3 cellular contexts compared by ENCODE assay signal in the genomic region with DNA sequence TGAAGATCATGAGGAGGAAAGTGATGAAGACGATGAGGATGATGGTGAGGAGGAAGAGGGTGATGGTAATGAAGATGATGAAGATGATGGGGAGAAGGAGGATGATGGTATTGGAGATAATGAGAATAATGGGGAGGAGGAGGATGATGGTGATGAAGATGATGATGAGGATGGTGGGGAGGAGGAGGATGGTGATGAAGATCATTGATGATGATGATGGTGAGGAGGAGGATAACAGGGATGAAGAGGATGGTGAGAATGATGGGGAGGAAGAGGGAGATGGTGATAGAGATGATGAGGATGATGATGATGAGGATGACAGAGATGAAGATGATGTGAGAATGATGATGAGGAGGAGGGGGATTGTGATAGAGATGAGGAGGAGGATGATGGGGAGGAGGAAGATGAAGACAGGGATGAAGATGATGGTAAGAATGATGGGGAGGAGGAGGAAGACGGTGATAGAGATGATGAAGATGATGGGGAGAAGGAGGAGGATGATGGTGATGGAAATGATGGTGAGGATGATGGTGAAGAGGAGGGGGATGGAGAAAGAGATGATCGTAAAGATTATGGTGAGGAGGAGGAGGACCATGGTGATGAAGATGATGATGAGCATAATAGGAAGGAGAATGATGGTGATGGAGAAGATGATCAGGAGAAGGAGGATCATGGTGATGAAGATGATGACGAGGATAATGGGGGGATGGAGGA.
TF ChIP-seq lines count a peak whose summit lies in the region.

No MANE protein-coding gene starts in this region.

TF ChIP-seq in HepG2, 621 proteins besides CTCF, POLR2A, EP300 and RAD21:
- 0 out of 2 replicates have a peak, but pooled peaks have one; percentile 8 for TF ChIP-seq LCORL (IDR thresholded peaks at IDR 0.05)
- no peak for TF ChIP-seq LCORL (CRISPR knock-in tag; IDR thresholded peaks at IDR 0.05)
- peak; percentile 82 for TF ChIP-seq CREB1 (IDR thresholded peaks at IDR 0.05)
- no peak for TF ChIP-seq CREB1 (CRISPR knock-in tag; IDR thresholded peaks at IDR 0.05)
- TF ChIP-seq HOXA3 (CRISPR knock-in tag; IDR thresholded peaks at IDR 0.05): no peak
- no peak for TF ChIP-seq DR1 (CRISPR knock-in tag; IDR thresholded peaks at IDR 0.05)
- peak; percentile 51; the same call in 1 of the 2 replicates for TF ChIP-seq FOXA1 (IDR thresholded peaks at IDR 0.05)
- TF ChIP-seq FOXA1 (CRISPR knock-in tag; IDR thresholded peaks at IDR 0.05): no peak
TF ChIP-seq in HepG2: peak in this region for 3.

TF ChIP-seq in IMR-90, 13 proteins besides CTCF, POLR2A, EP300 and RAD21:
- TF ChIP-seq RCOR1 (IDR thresholded peaks at IDR 0.05; ENCODE audit: insufficient replicate concordance, low read length) (no peak), NFE2L2 (IDR thresholded peaks at IDR 0.05; ENCODE audit: low read depth, low read length) (no peak), MAZ (IDR thresholded peaks at IDR 0.05; ENCODE audit: borderline replicate concordance, low read depth, low read length) (no peak), SMC3 (IDR thresholded peaks at IDR 0.05; ENCODE audit: low read depth, low read length) (no peak), MXI1 (IDR thresholded peaks at IDR 0.05; ENCODE audit: borderline replicate concordance, low read depth, low read length) (no peak)
- TF ChIP-seq, protein P1, sequence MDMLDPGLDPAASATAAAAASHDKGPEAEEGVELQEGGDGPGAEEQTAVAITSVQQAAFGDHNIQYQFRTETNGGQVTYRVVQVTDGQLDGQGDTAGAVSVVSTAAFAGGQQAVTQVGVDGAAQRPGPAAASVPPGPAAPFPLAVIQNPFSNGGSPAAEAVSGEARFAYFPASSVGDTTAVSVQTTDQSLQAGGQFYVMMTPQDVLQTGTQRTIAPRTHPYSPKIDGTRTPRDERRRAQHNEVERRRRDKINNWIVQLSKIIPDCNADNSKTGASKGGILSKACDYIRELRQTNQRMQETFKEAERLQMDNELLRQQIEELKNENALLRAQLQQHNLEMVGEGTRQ (IDR thresholded peaks at IDR 0.05; ENCODE audit: low read depth, low read length): no peak
- TF ChIP-seq, protein P2, sequence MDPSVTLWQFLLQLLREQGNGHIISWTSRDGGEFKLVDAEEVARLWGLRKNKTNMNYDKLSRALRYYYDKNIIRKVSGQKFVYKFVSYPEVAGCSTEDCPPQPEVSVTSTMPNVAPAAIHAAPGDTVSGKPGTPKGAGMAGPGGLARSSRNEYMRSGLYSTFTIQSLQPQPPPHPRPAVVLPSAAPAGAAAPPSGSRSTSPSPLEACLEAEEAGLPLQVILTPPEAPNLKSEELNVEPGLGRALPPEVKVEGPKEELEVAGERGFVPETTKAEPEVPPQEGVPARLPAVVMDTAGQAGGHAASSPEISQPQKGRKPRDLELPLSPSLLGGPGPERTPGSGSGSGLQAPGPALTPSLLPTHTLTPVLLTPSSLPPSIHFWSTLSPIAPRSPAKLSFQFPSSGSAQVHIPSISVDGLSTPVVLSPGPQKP (IDR thresholded peaks at IDR 0.05; ENCODE audit: borderline replicate concordance, low read depth, low read length): no peak
TF ChIP-seq in IMR-90: peak in this region for 0.

TF ChIP-seq in K562, 482 proteins besides CTCF, POLR2A, EP300 and RAD21:
- no peak for TF ChIP-seq GTF2E2 (tag; IDR thresholded peaks at IDR 0.05)
- no peak for TF ChIP-seq STAT5A (IDR thresholded peaks at IDR 0.05; ENCODE audit: borderline replicate concordance, low read length)
- peak in 1 of 2 experiments; percentile 52; a peak in 2 of 4 replicates for TF ChIP-seq HDAC1 (IDR thresholded peaks at IDR 0.05)
- TF ChIP-seq, protein P3, sequence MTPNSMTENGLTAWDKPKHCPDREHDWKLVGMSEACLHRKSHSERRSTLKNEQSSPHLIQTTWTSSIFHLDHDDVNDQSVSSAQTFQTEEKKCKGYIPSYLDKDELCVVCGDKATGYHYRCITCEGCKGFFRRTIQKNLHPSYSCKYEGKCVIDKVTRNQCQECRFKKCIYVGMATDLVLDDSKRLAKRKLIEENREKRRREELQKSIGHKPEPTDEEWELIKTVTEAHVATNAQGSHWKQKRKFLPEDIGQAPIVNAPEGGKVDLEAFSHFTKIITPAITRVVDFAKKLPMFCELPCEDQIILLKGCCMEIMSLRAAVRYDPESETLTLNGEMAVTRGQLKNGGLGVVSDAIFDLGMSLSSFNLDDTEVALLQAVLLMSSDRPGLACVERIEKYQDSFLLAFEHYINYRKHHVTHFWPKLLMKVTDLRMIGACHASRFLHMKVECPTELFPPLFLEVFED (CRISPR knock-in tag; conservative IDR thresholded peaks at IDR 0.05): peak; percentile 55; the same call in 1 of the 2 replicates
- TF ChIP-seq GABPB1 (CRISPR knock-in tag; IDR thresholded peaks at IDR 0.05): no peak
- 0 out of 2 replicates have a peak, but pooled peaks have one; percentile 26 for TF ChIP-seq ELF4 (CRISPR knock-in tag; IDR thresholded peaks at IDR 0.05)
- TF ChIP-seq SNIP1 (IDR thresholded peaks at IDR 0.05; ENCODE audit: low read depth): no peak
- TF ChIP-seq CTBP1 (IDR thresholded peaks at IDR 0.05; ENCODE audit: borderline replicate concordance): peak; percentile 19; the same call in 1 of the 2 replicates
- no peak for TF ChIP-seq GATAD2A (IDR thresholded peaks at IDR 0.05)
- TF ChIP-seq, protein P4, sequence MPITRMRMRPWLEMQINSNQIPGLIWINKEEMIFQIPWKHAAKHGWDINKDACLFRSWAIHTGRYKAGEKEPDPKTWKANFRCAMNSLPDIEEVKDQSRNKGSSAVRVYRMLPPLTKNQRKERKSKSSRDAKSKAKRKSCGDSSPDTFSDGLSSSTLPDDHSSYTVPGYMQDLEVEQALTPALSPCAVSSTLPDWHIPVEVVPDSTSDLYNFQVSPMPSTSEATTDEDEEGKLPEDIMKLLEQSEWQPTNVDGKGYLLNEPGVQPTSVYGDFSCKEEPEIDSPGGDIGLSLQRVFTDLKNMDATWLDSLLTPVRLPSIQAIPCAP (CRISPR knock-in tag; IDR thresholded peaks at IDR 0.05; ENCODE audit: borderline replicate concordance): no peak
- no peak for TF ChIP-seq KDM2B (CRISPR knock-in tag; IDR thresholded peaks at IDR 0.05)
- no peak for TF ChIP-seq PURB (CRISPR knock-in tag; IDR thresholded peaks at IDR 0.05; ENCODE audit: low read depth)
- no peak for TF ChIP-seq MTF1 (CRISPR knock-in tag; IDR thresholded peaks at IDR 0.05; ENCODE audit: borderline replicate concordance)
- TF ChIP-seq, protein P5, sequence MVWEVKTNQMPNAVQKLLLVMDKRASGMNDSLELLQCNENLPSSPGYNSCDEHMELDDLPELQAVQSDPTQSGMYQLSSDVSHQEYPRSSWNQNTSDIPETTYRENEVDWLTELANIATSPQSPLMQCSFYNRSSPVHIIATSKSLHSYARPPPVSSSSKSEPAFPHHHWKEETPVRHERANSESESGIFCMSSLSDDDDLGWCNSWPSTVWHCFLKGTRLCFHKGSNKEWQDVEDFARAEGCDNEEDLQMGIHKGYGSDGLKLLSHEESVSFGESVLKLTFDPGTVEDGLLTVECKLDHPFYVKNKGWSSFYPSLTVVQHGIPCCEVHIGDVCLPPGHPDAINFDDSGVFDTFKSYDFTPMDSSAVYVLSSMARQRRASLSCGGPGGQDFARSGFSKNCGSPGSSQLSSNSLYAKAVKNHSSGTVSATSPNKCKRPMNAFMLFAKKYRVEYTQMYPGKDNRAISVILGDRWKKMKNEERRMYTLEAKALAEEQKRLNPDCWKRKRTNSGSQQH (CRISPR knock-in tag; IDR thresholded peaks at IDR 0.05): 0 out of 2 replicates have a peak, but pooled peaks have one; percentile 4
- peak; percentile 89 for TF ChIP-seq ZNF263 (CRISPR knock-in tag; IDR thresholded peaks at IDR 0.05; ENCODE audit: borderline replicate concordance)
- TF ChIP-seq NFRKB (IDR thresholded peaks at IDR 0.05; ENCODE audit: low read depth): no peak
- TF ChIP-seq, protein P6, sequence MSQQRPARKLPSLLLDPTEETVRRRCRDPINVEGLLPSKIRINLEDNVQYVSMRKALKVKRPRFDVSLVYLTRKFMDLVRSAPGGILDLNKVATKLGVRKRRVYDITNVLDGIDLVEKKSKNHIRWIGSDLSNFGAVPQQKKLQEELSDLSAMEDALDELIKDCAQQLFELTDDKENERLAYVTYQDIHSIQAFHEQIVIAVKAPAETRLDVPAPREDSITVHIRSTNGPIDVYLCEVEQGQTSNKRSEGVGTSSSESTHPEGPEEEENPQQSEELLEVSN (IDR thresholded peaks at IDR 0.05; ENCODE audit: borderline replicate concordance in 1 of 2, extremely low read depth in 1 of 2, insufficient read depth in 1 of 2, insufficient read length in 1 of 2, low read depth in 1 of 2, low read length in 1 of 2, poor library complexity in 1 of 2, severe bottlenecking in 1 of 2): no peak
- peak; percentile 49 to 66; a peak in 3 of 4 replicates for TF ChIP-seq KDM1A (IDR thresholded peaks at IDR 0.05)
- TF ChIP-seq, protein P7, sequence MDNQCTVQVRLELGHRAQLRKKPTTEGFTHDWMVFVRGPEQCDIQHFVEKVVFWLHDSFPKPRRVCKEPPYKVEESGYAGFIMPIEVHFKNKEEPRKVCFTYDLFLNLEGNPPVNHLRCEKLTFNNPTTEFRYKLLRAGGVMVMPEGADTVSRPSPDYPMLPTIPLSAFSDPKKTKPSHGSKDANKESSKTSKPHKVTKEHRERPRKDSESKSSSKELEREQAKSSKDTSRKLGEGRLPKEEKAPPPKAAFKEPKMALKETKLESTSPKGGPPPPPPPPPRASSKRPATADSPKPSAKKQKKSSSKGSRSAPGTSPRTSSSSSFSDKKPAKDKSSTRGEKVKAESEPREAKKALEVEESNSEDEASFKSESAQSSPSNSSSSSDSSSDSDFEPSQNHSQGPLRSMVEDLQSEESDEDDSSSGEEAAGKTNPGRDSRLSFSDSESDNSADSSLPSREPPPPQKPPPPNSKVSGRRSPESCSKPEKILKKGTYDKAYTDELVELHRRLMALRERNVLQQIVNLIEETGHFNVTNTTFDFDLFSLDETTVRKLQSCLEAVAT (IDR thresholded peaks at IDR 0.05): no peak
- no peak for TF ChIP-seq CHD1 (IDR thresholded peaks at IDR 0.05; ENCODE audit: low read length)
